Comparison of ENCODE assay signal across 1 cellular context in the genomic region with DNA sequence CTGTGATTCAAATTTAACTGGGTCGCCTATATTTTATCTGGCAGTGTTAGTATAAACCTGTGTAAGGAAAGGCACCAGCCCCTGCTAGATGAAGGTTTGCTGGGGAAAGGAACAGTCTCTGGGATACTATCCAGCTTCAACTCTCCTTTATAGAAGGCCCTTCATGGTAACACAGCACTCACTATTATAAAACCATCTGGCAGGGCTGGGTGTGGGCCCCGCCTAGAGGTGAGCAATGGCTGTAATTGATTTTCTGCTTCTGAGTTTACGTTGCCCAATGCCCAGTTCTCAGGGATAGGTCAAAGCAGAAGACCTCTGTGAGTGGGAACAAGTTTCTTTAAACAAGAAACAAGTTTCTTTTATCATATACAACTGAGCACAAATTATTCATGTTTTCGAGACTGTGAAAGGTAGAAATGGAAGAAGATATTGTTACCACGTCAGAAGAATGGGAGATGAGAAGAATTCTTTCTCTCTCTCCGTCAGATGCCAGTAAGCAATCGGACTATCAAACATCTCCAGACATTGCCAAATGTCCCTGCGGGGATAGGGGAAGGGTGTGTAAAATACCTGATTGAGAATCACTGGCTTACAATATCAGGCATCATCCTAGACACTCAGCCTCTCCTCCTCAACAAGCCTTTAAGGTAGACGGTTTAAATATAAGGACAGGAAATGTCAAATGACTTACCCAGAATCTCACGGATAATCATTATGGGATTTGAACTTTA.
TF ChIP-seq lines count a peak whose summit lies in the region.

No MANE protein-coding gene starts in this region.

TF ChIP-seq in GM23338, 12 proteins besides CTCF, POLR2A, EP300 and RAD21 (continued from another document):
- TF ChIP-seq, protein P1, sequence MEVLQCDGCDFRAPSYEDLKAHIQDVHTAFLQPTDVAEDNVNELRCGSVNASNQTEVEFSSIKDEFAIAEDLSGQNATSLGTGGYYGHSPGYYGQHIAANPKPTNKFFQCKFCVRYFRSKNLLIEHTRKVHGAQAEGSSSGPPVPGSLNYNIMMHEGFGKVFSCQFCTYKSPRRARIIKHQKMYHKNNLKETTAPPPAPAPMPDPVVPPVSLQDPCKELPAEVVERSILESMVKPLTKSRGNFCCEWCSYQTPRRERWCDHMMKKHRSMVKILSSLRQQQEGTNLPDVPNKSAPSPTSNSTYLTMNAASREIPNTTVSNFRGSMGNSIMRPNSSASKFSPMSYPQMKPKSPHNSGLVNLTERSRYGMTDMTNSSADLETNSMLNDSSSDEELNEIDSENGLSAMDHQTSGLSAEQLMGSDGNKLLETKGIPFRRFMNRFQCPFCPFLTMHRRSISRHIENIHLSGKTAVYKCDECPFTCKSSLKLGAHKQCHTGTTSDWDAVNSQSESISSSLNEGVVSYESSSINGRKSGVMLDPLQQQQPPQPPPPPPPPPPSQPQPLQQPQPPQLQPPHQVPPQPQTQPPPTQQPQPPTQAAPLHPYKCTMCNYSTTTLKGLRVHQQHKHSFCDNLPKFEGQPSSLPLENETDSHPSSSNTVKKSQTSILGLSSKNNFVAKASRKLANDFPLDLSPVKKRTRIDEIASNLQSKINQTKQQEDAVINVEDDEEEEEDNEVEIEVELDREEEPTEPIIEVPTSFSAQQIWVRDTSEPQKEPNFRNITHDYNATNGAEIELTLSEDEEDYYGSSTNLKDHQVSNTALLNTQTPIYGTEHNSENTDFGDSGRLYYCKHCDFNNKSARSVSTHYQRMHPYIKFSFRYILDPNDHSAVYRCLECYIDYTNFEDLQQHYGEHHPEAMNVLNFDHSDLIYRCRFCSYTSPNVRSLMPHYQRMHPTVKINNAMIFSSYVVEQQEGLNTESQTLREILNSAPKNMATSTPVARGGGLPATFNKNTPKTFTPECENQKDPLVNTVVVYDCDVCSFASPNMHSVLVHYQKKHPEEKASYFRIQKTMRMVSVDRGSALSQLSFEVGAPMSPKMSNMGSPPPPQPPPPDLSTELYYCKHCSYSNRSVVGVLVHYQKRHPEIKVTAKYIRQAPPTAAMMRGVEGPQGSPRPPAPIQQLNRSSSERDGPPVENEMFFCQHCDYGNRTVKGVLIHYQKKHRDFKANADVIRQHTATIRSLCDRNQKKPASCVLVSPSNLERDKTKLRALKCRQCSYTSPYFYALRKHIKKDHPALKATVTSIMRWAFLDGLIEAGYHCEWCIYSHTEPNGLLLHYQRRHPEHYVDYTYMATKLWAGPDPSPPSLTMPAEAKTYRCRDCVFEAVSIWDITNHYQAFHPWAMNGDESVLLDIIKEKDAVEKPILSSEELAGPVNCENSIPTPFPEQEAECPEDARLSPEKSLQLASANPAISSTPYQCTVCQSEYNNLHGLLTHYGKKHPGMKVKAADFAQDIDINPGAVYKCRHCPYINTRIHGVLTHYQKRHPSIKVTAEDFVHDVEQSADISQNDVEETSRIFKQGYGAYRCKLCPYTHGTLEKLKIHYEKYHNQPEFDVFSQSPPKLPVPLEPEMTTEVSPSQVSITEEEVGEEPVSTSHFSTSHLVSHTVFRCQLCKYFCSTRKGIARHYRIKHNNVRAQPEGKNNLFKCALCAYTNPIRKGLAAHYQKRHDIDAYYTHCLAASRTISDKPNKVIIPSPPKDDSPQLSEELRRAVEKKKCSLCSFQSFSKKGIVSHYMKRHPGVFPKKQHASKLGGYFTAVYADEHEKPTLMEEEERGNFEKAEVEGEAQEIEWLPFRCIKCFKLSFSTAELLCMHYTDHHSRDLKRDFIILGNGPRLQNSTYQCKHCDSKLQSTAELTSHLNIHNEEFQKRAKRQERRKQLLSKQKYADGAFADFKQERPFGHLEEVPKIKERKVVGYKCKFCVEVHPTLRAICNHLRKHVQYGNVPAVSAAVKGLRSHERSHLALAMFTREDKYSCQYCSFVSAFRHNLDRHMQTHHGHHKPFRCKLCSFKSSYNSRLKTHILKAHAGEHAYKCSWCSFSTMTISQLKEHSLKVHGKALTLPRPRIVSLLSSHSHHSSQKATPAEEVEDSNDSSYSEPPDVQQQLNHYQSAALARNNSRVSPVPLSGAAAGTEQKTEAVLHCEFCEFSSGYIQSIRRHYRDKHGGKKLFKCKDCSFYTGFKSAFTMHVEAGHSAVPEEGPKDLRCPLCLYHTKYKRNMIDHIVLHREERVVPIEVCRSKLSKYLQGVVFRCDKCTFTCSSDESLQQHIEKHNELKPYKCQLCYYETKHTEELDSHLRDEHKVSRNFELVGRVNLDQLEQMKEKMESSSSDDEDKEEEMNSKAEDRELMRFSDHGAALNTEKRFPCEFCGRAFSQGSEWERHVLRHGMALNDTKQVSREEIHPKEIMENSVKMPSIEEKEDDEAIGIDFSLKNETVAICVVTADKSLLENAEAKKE (CRISPR knock-in tag; IDR thresholded peaks at IDR 0.05), result no peak
- TF ChIP-seq EZH2 (IDR thresholded peaks at IDR 0.05; ENCODE audit: low read depth, unreplicated experiment), result no peak
- no peak for TF ChIP-seq JUNB (IDR thresholded peaks at IDR 0.05; ENCODE audit: unreplicated experiment)
- TF ChIP-seq, protein P2, sequence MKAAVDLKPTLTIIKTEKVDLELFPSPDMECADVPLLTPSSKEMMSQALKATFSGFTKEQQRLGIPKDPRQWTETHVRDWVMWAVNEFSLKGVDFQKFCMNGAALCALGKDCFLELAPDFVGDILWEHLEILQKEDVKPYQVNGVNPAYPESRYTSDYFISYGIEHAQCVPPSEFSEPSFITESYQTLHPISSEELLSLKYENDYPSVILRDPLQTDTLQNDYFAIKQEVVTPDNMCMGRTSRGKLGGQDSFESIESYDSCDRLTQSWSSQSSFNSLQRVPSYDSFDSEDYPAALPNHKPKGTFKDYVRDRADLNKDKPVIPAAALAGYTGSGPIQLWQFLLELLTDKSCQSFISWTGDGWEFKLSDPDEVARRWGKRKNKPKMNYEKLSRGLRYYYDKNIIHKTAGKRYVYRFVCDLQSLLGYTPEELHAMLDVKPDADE (IDR thresholded peaks at IDR 0.05), result no peak
- TF ChIP-seq, protein P3, sequence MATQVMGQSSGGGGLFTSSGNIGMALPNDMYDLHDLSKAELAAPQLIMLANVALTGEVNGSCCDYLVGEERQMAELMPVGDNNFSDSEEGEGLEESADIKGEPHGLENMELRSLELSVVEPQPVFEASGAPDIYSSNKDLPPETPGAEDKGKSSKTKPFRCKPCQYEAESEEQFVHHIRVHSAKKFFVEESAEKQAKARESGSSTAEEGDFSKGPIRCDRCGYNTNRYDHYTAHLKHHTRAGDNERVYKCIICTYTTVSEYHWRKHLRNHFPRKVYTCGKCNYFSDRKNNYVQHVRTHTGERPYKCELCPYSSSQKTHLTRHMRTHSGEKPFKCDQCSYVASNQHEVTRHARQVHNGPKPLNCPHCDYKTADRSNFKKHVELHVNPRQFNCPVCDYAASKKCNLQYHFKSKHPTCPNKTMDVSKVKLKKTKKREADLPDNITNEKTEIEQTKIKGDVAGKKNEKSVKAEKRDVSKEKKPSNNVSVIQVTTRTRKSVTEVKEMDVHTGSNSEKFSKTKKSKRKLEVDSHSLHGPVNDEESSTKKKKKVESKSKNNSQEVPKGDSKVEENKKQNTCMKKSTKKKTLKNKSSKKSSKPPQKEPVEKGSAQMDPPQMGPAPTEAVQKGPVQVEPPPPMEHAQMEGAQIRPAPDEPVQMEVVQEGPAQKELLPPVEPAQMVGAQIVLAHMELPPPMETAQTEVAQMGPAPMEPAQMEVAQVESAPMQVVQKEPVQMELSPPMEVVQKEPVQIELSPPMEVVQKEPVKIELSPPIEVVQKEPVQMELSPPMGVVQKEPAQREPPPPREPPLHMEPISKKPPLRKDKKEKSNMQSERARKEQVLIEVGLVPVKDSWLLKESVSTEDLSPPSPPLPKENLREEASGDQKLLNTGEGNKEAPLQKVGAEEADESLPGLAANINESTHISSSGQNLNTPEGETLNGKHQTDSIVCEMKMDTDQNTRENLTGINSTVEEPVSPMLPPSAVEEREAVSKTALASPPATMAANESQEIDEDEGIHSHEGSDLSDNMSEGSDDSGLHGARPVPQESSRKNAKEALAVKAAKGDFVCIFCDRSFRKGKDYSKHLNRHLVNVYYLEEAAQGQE (IDR thresholded peaks at IDR 0.05; ENCODE audit: unreplicated experiment), result no peak
- TF ChIP-seq ZNF331 (CRISPR knock-in tag; IDR thresholded peaks at IDR 0.05; ENCODE audit: low read depth), result no peak
- TF ChIP-seq NANOG (IDR thresholded peaks at IDR 0.05; ENCODE audit: borderline replicate concordance), result no peak
- no peak for TF ChIP-seq EZH2phosphoT487 (IDR thresholded peaks at IDR 0.05; ENCODE audit: unreplicated experiment)
- no peak for TF ChIP-seq POLR2AphosphoS5 (IDR thresholded peaks at IDR 0.05; ENCODE audit: low read depth)
- TF ChIP-seq CREB1 (CRISPR knock-in tag; IDR thresholded peaks at IDR 0.05; ENCODE audit: low read depth), result no peak
